In the genomic region with DNA sequence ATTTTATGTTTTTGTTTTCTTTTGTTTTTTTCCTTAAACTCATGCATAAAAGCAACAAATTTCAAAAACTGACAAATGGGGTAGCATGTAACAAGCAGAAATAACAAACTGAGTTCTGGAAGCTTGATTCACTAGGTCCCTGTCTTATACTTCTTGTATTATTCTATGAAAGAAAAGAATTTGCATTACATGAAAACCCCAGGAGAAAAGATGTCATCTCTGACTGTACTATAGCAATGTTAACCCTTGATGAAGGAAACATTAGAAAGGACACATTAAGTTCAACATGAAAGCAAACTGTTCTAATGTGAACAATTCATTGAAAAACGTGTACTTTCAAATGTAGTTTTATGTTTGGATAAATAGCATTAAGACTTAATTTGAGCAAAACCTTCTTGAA, we compare ENCODE assay signal across 1 cellular context.
TF ChIP-seq lines count a peak whose summit lies in the region.

No MANE protein-coding gene starts in this region.

TF ChIP-seq in neural cell, 6 proteins besides CTCF, POLR2A, EP300 and RAD21 (continued from another document):
- TF ChIP-seq, protein P1, sequence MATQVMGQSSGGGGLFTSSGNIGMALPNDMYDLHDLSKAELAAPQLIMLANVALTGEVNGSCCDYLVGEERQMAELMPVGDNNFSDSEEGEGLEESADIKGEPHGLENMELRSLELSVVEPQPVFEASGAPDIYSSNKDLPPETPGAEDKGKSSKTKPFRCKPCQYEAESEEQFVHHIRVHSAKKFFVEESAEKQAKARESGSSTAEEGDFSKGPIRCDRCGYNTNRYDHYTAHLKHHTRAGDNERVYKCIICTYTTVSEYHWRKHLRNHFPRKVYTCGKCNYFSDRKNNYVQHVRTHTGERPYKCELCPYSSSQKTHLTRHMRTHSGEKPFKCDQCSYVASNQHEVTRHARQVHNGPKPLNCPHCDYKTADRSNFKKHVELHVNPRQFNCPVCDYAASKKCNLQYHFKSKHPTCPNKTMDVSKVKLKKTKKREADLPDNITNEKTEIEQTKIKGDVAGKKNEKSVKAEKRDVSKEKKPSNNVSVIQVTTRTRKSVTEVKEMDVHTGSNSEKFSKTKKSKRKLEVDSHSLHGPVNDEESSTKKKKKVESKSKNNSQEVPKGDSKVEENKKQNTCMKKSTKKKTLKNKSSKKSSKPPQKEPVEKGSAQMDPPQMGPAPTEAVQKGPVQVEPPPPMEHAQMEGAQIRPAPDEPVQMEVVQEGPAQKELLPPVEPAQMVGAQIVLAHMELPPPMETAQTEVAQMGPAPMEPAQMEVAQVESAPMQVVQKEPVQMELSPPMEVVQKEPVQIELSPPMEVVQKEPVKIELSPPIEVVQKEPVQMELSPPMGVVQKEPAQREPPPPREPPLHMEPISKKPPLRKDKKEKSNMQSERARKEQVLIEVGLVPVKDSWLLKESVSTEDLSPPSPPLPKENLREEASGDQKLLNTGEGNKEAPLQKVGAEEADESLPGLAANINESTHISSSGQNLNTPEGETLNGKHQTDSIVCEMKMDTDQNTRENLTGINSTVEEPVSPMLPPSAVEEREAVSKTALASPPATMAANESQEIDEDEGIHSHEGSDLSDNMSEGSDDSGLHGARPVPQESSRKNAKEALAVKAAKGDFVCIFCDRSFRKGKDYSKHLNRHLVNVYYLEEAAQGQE (IDR thresholded peaks at IDR 0.05; ENCODE audit: borderline replicate concordance), result no peak
- TF ChIP-seq MXI1 (conservative IDR thresholded peaks at IDR 0.05; ENCODE audit: poor library complexity, severe bottlenecking), result no peak
- no peak for TF ChIP-seq TAF1 (IDR thresholded peaks at IDR 0.05; ENCODE audit: low read depth)
TF ChIP-seq in neural cell: peak in this region for 0.
